In genomic region chr1:7006996-7007871, GRCh38 we compare ENCODE assay signal across 16 cellular contexts.
DNase-seq lines count a peak whose midpoint lies in the region; TF ChIP-seq lines count a peak whose summit lies in the region.
"Had no signal": no experiment of that assay in that cellular context is flagged by ENCODE, and none has a peak within 500 bp of the region (broad histone marks: within the 10 kb centered on the region; RNA-seq: fewer than 3 reads in every experiment).

No MANE protein-coding gene starts in this region.

- no peak for DNase-seq in activated naive CD4-positive, alpha-beta T cell treated with anti-CD3 and anti-CD28 coated beads, Interleukin-2, amount 10 ng/mL, durations not matched to agents 7 days and 5 days
- DNase-seq in activated naive CD4-positive, alpha-beta T cell (lab: John Stamatoyannopoulos, UW), result no peak
- DNase-seq in islet precursor cell (peak; percentile 38), osteocyte (ENCODE audit: extremely low spot score, unreplicated experiment) (peak; percentile 60), ACHN (no peak), SKM-1 (lab: John Stamatoyannopoulos, UW; ENCODE audit: unreplicated experiment) (no peak)
- no peak for DNase-seq in activated effector memory CD4-positive, alpha-beta T cell treated with anti-CD3 and anti-CD28 coated beads, Interleukin-2, amount 50 U/mL, for 16 hours
- DNase-seq: 8988T; C1 segment of cervical spinal cord; Calu3; CD4-positive, alpha-beta memory T cell; COR-L47; DMS53; DMS79 treated with DMSO at 0.1 percent for 48 hours; GF-D8; GM23248 had no signal

- in situ Hi-C loops in ACHN (cut with HindIII; ENCODE audit: low pct_ligation_motif_present, low pct_unique_long_range_greater_than_20kb, low sequenced_read_pairs), result no loop called here

- no peaks in the 10 kb centered on the region for H3K4me1 Mint-ChIP-seq in activated naive CD4-positive, alpha-beta T cell treated with anti-CD3 and anti-CD28 coated beads, Interleukin-2, amount 10 ng/mL, durations not matched to agents 7 days and 5 days
- H3K4me1 Mint-ChIP-seq in osteocyte (ENCODE audit: unreplicated experiment), result no peaks in the 10 kb centered on the region
- H3K4me1 Mint-ChIP-seq: CD4-positive, alpha-beta memory T cell had no signal

- no peak for TF ChIP-seq CTCF in osteocyte (IDR thresholded peaks at IDR 0.05)

- no peak overlapping the region for H3K4me3 Mint-ChIP-seq in activated naive CD4-positive, alpha-beta T cell treated with anti-CD3 and anti-CD28 coated beads, Interleukin-2, amount 10 ng/mL, durations not matched to agents 7 days and 5 days
- no peak overlapping the region for H3K4me3 Mint-ChIP-seq in osteocyte (ENCODE audit: unreplicated experiment)
- H3K4me3 Mint-ChIP-seq: CD4-positive, alpha-beta memory T cell had no signal

- CTCF ChIA-PET in activated naive CD4-positive, alpha-beta T cell treated with anti-CD3 and anti-CD28 coated beads, Interleukin-2, amount 10 ng/mL, durations not matched to agents 7 days and 5 days (lab: Charles Lee), result interaction anchor here (1.8 kb wide), 1 partner anchor 35 kb away, joined by 7 read pairs; no protein-coding TSS in a partner anchor

- no peaks in the 10 kb centered on the region for H3K9me3 Mint-ChIP-seq in activated naive CD4-positive, alpha-beta T cell treated with anti-CD3 and anti-CD28 coated beads, Interleukin-2, amount 10 ng/mL, durations not matched to agents 7 days and 5 days
- H3K9me3 Mint-ChIP-seq in osteocyte (ENCODE audit: unreplicated experiment), result no peaks in the 10 kb centered on the region
- H3K9me3 Mint-ChIP-seq: CD4-positive, alpha-beta memory T cell had no signal

- H3K27ac Mint-ChIP-seq in activated naive CD4-positive, alpha-beta T cell treated with anti-CD3 and anti-CD28 coated beads, Interleukin-2, amount 10 ng/mL, durations not matched to agents 7 days and 5 days, result peak overlapping the region; percentile 29
- H3K27ac Mint-ChIP-seq in osteocyte (ENCODE audit: unreplicated experiment), result no peak overlapping the region
- H3K27ac Mint-ChIP-seq: CD4-positive, alpha-beta memory T cell had no signal

- no peaks in the 10 kb centered on the region for H3K27me3 Mint-ChIP-seq in activated naive CD4-positive, alpha-beta T cell treated with anti-CD3 and anti-CD28 coated beads, Interleukin-2, amount 10 ng/mL, durations not matched to agents 7 days and 5 days
- peaks cover 29% of the 10 kb centered on the region for H3K27me3 Mint-ChIP-seq in osteocyte (ENCODE audit: unreplicated experiment)

- no peaks in the 10 kb centered on the region for H3K36me3 Mint-ChIP-seq in activated naive CD4-positive, alpha-beta T cell treated with anti-CD3 and anti-CD28 coated beads, Interleukin-2, amount 10 ng/mL, durations not matched to agents 7 days and 5 days
- no peaks in the 10 kb centered on the region for H3K36me3 Mint-ChIP-seq in osteocyte (ENCODE audit: unreplicated experiment)
- H3K36me3 Mint-ChIP-seq: CD4-positive, alpha-beta memory T cell had no signal

Comparison
In these comparisons a context has a peak if more than half of its experiments do, and no peak if none do; other contexts are left out.
1. DNase-seq: peak in islet precursor cell (single experiment) and osteocyte (single experiment); none in activated naive CD4-positive, alpha-beta T cell treated with anti-CD3 and anti-CD28 coated beads, Interleukin-2, amount 10 ng/mL, durations not matched to agents 7 days and 5 days (single experiment), activated naive CD4-positive, alpha-beta T cell (0 of 4), ACHN (single experiment), SKM-1 (single experiment) and activated effector memory CD4-positive, alpha-beta T cell treated with anti-CD3 and anti-CD28 coated beads, Interleukin-2, amount 50 U/mL, for 16 hours (single experiment).